Comparison of ENCODE assay signal across 18 cellular contexts in the genomic region with DNA sequence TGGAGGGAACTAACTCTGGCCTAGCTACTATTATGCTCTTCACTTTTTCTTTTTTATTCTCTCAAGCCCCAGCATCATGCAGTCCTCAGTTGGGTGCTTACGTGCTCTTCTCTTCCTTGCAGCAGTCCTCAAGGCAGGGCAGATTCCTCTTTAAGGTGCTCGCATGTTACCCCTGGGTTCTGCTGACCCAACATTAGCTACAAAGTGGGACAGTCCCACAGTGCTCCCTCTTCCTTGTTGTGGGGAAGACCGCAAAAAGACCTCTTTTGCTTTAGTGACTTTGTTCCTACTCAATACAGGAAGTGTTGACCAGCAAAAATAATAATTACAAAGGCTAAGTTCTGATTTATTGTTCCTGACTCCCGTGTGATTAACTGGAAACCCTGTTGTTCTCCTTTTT. TPM values are rescaled to one million over a fixed set of nuclear protein-coding genes. Genes with fewer than 3 reads are reported as not detected.
A peak's percentile ranks its signal among the peaks of the same experiment; 100 is the strongest.
DNase-seq lines count a peak whose midpoint lies in the region; ATAC-seq, FAIRE-seq and TF ChIP-seq lines count a peak whose summit lies in the region.
"Had no signal": no experiment of that assay in that cellular context is flagged by ENCODE, and none has a peak within 500 bp of the region (broad histone marks: within the 10 kb centered on the region; RNA-seq: fewer than 3 reads in every experiment).

No MANE protein-coding gene starts in this region.

- H3K4me1 ChIP-seq in CD4-positive, CD25-positive, alpha-beta regulatory T cell (ENCODE audit: control insufficient read depth, insufficient read depth, low read length, poor library complexity, severe bottlenecking), result no peaks in the 10 kb centered on the region

- peaks cover 27% of the 10 kb centered on the region for H3K36me3 ChIP-seq in CD4-positive, CD25-positive, alpha-beta regulatory T cell (ENCODE audit: control insufficient read depth, insufficient read depth, low read length)

- H3K4me3 ChIP-seq in CD4-positive, CD25-positive, alpha-beta regulatory T cell (ENCODE audit: low read depth, low read length), result no peak overlapping the region
- H3K4me3 ChIP-seq: K562 had no signal

- ATAC-seq in CD4-positive, CD25-positive, alpha-beta regulatory T cell (ENCODE audit: low read depth in 2 of 2), result no peak
- ATAC-seq in T-helper 17 cell, result no peak
- no peak for ATAC-seq in naive thymus-derived CD8-positive, alpha-beta T cell
- no peak for ATAC-seq in HG03469 (IDR thresholded peaks at IDR 0.05; ENCODE audit: unreplicated experiment)
- ATAC-seq: K562 had no signal

- no peaks in the 10 kb centered on the region for H3K4me1 Mint-ChIP-seq in CD4-positive, CD25-positive, alpha-beta regulatory T cell
- H3K4me1 Mint-ChIP-seq in T-helper 17 cell (peaks cover 5% of the 10 kb centered on the region), glutamatergic neuron (ENCODE audit: low read depth, unreplicated experiment) (no peaks in the 10 kb centered on the region)
- H3K4me1 Mint-ChIP-seq in dendritic cell treated with granulocyte-macrophage colony-stimulating factor and Interleukin-4, amounts not matched to agents 40 ng/mL and 50 ng/mL, for 4 days (ENCODE audit: low read depth), result peaks cover 28% of the 10 kb centered on the region
- no peaks in the 10 kb centered on the region for H3K4me1 Mint-ChIP-seq in naive thymus-derived CD8-positive, alpha-beta T cell
- H3K4me1 Mint-ChIP-seq: CD4-positive, alpha-beta memory T cell had no signal

- TF ChIP-seq CTCF in glutamatergic neuron (IDR thresholded peaks at IDR 0.05; ENCODE audit: partially characterized antibody, unreplicated experiment), result no peak

- H3K9me3 Mint-ChIP-seq in CD4-positive, CD25-positive, alpha-beta regulatory T cell, result no peaks in the 10 kb centered on the region
- no peaks in the 10 kb centered on the region for H3K9me3 Mint-ChIP-seq in dendritic cell treated with granulocyte-macrophage colony-stimulating factor and Interleukin-4, amounts not matched to agents 40 ng/mL and 50 ng/mL, for 4 days
- no peaks in the 10 kb centered on the region for H3K9me3 Mint-ChIP-seq in naive thymus-derived CD8-positive, alpha-beta T cell
- H3K9me3 Mint-ChIP-seq in glutamatergic neuron (ENCODE audit: unreplicated experiment), result no peaks in the 10 kb centered on the region
- H3K9me3 Mint-ChIP-seq: CD4-positive, alpha-beta memory T cell had no signal

- intact Hi-C loops in dendritic cell treated with granulocyte-macrophage colony-stimulating factor and Interleukin-4, amounts not matched to agents 40 ng/mL and 50 ng/mL, for 4 days (cut with micrococcal nuclease), result no loop called here

- H3K4me3 Mint-ChIP-seq in CD4-positive, CD25-positive, alpha-beta regulatory T cell, result no peak overlapping the region
- H3K4me3 Mint-ChIP-seq in T-helper 17 cell (no peak overlapping the region), glutamatergic neuron (ENCODE audit: unreplicated experiment) (no peak overlapping the region)
- H3K4me3 Mint-ChIP-seq in dendritic cell treated with granulocyte-macrophage colony-stimulating factor and Interleukin-4, amounts not matched to agents 40 ng/mL and 50 ng/mL, for 4 days, result no peak overlapping the region
- H3K4me3 Mint-ChIP-seq in naive thymus-derived CD8-positive, alpha-beta T cell, result no peak overlapping the region
- H3K4me3 Mint-ChIP-seq: CD4-positive, alpha-beta memory T cell had no signal

- H3K36me3 Mint-ChIP-seq in CD4-positive, CD25-positive, alpha-beta regulatory T cell, result peaks cover 8% of the 10 kb centered on the region
- H3K36me3 Mint-ChIP-seq in T-helper 17 cell (ENCODE audit: low read depth) (no peaks in the 10 kb centered on the region), glutamatergic neuron (ENCODE audit: unreplicated experiment) (no peaks in the 10 kb centered on the region)
- H3K36me3 Mint-ChIP-seq in dendritic cell treated with granulocyte-macrophage colony-stimulating factor and Interleukin-4, amounts not matched to agents 40 ng/mL and 50 ng/mL, for 4 days (ENCODE audit: low read depth), result peaks cover 23% of the 10 kb centered on the region
- peaks cover 0 to 31% (median 2%) of the 10 kb centered on the region in 3 donors for H3K36me3 Mint-ChIP-seq in naive thymus-derived CD8-positive, alpha-beta T cell

- no peak for DNase-seq in CD4-positive, CD25-positive, alpha-beta regulatory T cell
- DNase-seq in T-helper 17 cell, result no peak
- no peak for DNase-seq in naive thymus-derived CD8-positive, alpha-beta T cell
- no peak for DNase-seq in HTR-8/SVneo (ENCODE audit: insufficient read length, low spot score)
- DNase-seq in glutamatergic neuron, result no peak
- no peak for DNase-seq in stimulated activated CD8-positive, alpha-beta memory T cell treated with anti-CD3 and anti-CD28 coated beads, Interleukin-4, amount 100 ng/mL, for 48 hours
- DNase-seq: Calu3; CD4-positive, alpha-beta memory T cell; DMS53; H7; NCI-H1417; NCI-H187 treated with DMSO at 0.1 percent for 48 hours; NCI-H526 treated with DMSO at 0.1 percent for 48 hours; OCI-M1; SIG-M5 had no signal

- H3K9me3 ChIP-seq in CD4-positive, CD25-positive, alpha-beta regulatory T cell (ENCODE audit: control insufficient read depth in 2 of 2, low read length in 2 of 2), result no peaks in the 10 kb centered on the region
- H3K9me3 ChIP-seq in T-helper 17 cell (ENCODE audit: control insufficient read depth, low read length, poor library complexity, severe bottlenecking), result no peaks in the 10 kb centered on the region

- H3K27ac ChIP-seq in CD4-positive, CD25-positive, alpha-beta regulatory T cell (ENCODE audit: insufficient read depth, low read length, poor library complexity, severe bottlenecking), result no peak overlapping the region

- POLR2A ChIA-PET in naive thymus-derived CD8-positive, alpha-beta T cell (lab: Charles Lee), result interaction anchor here (0.5 kb wide), 1 partner anchor 231 kb away, joined by 5 read pairs; no protein-coding TSS in a partner anchor

- FAIRE-seq in HTR-8/SVneo (lab: Jason Lieb, UNC), result no peak
- FAIRE-seq: K562 had no signal

- H3K27ac Mint-ChIP-seq in CD4-positive, CD25-positive, alpha-beta regulatory T cell, result peak overlapping the region in 2 of 3 donors; percentile 0 to 50
- H3K27ac Mint-ChIP-seq in T-helper 17 cell, result peak overlapping the region; percentile 82
- H3K27ac Mint-ChIP-seq in dendritic cell treated with granulocyte-macrophage colony-stimulating factor and Interleukin-4, amounts not matched to agents 40 ng/mL and 50 ng/mL, for 4 days, result peak overlapping the region; percentile 81
- peak overlapping the region in 8 of 10 donors; percentile 4 to 52 (median 42) for H3K27ac Mint-ChIP-seq in naive thymus-derived CD8-positive, alpha-beta T cell
- no peak overlapping the region for H3K27ac Mint-ChIP-seq in glutamatergic neuron (ENCODE audit: unreplicated experiment)

- no peaks in the 10 kb centered on the region for H3K27me3 ChIP-seq in CD4-positive, CD25-positive, alpha-beta regulatory T cell (ENCODE audit: control insufficient read depth, insufficient read depth, low read length)

- H3K27me3 Mint-ChIP-seq in CD4-positive, CD25-positive, alpha-beta regulatory T cell, result no peaks in the 10 kb centered on the region
- no peaks in the 10 kb centered on the region for H3K27me3 Mint-ChIP-seq in T-helper 17 cell
- no peaks in the 10 kb centered on the region for H3K27me3 Mint-ChIP-seq in dendritic cell treated with granulocyte-macrophage colony-stimulating factor and Interleukin-4, amounts not matched to agents 40 ng/mL and 50 ng/mL, for 4 days
- H3K27me3 Mint-ChIP-seq in naive thymus-derived CD8-positive, alpha-beta T cell, result no peaks in the 10 kb centered on the region
- no peaks in the 10 kb centered on the region for H3K27me3 Mint-ChIP-seq in glutamatergic neuron (ENCODE audit: unreplicated experiment)
- H3K27me3 Mint-ChIP-seq: CD4-positive, alpha-beta memory T cell had no signal

RNA-seq across cellular contexts. Expression of a gene that starts 13.8 kb away (rescaled TPM):
- total RNA-seq in CD4-positive, CD25-positive, alpha-beta regulatory T cell, result 35.6 TPM
- polyA plus RNA-seq in CD4-positive, CD25-positive, alpha-beta regulatory T cell, result 10 to 100 TPM; 34.8 to 46.2 (median 38.4) TPM
- 10 to 100 TPM; 34.2 to 39.1 TPM for total RNA-seq in T-helper 17 cell
- total RNA-seq in naive thymus-derived CD8-positive, alpha-beta T cell, result 10 to 100 TPM; 32.1 to 37.5 TPM
- 10 to 100 TPM; 24.6 to 44.5 (median 35.3) TPM for polyA plus RNA-seq in naive thymus-derived CD8-positive, alpha-beta T cell
- 24.3 TPM for total RNA-seq in glutamatergic neuron (ENCODE audit: unreplicated experiment)

RNA-seq across cellular contexts. Expression of a gene that starts 33.4 kb away (rescaled TPM):
- 4.3 TPM for total RNA-seq in CD4-positive, CD25-positive, alpha-beta regulatory T cell
- 1 to 10 TPM in 2 of 4 donors, under 1 TPM in 2; 0.96 to 1.9 (median 1.0) TPM for polyA plus RNA-seq in CD4-positive, CD25-positive, alpha-beta regulatory T cell
- total RNA-seq in T-helper 17 cell, result 1 to 10 TPM; 5.1 to 5.2 TPM
- 1 to 10 TPM in 1 of 2 experiments, under 1 TPM in 1; 0.78 to 1.1 TPM for total RNA-seq in naive thymus-derived CD8-positive, alpha-beta T cell
- under 1 TPM in 2 of 3 donors, not detected in 1; 0.32 to 0.88 TPM for polyA plus RNA-seq in naive thymus-derived CD8-positive, alpha-beta T cell
- 78.7 TPM for total RNA-seq in glutamatergic neuron (ENCODE audit: unreplicated experiment)

RNA-seq across cellular contexts. Expression of a gene that starts 53.2 kb away (rescaled TPM):
- total RNA-seq in CD4-positive, CD25-positive, alpha-beta regulatory T cell, result 0.15 TPM
- polyA plus RNA-seq in CD4-positive, CD25-positive, alpha-beta regulatory T cell, result under 1 TPM in 2 of 4 donors, not detected in 2; 0.05 to 0.24 TPM
- total RNA-seq in T-helper 17 cell, result under 1 TPM in 1 of 2 donors, not detected in 1; 0.12 TPM
- 1 to 10 TPM; 1.0 to 1.4 TPM for total RNA-seq in naive thymus-derived CD8-positive, alpha-beta T cell
- polyA plus RNA-seq in naive thymus-derived CD8-positive, alpha-beta T cell, result under 1 TPM in 2 of 3 donors, not detected in 1; 0.06 to 0.07 TPM
- total RNA-seq in glutamatergic neuron (ENCODE audit: unreplicated experiment), result 32.4 TPM

Comparison
In these comparisons a context has a peak if more than half of its experiments do, and no peak if none do; other contexts are left out.
1. RNA of a gene that starts 33.4 kb away (total RNA-seq): 78.7 TPM in glutamatergic neuron (single experiment); 5.1 to 5.2 TPM in T-helper 17 cell, 4.3 TPM in CD4-positive, CD25-positive, alpha-beta regulatory T cell (single experiment) and 0.78 to 1.1 TPM in naive thymus-derived CD8-positive, alpha-beta T cell; every median in the first group is over 10 times any median in the second.
2. RNA of a gene that starts 53.2 kb away (total RNA-seq): 32.4 TPM in glutamatergic neuron (single experiment); 1.0 to 1.4 TPM in naive thymus-derived CD8-positive, alpha-beta T cell, 0.15 TPM in CD4-positive, CD25-positive, alpha-beta regulatory T cell (single experiment) and 0.12 TPM in T-helper 17 cell; every median in the first group is over 10 times any median in the second.